In the genomic region with DNA sequence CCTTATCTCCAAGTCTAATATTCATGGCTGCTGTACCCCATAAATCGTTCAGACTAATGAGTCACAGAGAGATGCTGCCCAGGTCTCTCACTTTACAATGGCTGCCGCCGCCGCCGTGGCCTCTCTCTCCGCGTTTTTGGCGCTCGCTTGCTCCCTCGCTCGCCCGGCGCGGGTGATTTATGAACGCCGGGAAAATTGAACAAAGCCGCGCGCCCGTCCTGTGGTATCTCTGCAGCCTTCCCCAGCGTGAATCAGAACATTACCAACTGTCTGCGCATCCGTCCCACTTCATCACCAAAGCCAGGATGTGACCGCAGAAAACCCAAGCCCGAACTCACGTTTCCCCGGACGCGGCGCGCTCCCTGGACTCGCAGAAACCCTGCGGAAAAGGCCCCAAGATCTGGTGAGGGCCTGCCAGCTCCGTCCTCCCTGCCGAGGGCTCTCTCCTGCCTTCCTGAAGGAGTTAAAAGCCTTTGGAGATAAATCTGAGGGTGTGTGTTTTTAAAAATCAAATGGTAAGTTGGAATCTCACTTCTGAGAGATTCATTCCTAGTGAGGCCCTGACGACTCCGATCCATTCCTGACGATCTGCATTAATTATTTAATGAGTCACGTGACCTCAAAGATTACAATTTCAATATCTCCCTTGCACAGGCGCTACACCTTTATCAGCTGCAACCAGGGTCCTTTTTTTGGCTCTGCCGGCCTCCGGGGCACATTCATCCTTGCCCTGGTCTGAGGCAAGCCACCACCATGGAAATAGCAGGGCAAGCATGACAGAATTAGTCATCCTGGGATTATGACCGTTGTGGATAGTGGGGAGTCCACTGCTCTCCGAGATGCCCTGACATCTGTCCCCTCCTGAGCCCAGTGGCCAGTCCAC, we compare ENCODE assay signal across 3 cellular contexts.
TF ChIP-seq lines count a peak whose summit lies in the region.

No MANE protein-coding gene starts in this region.

TF ChIP-seq in SK-N-SH, 30 proteins besides CTCF, POLR2A, EP300 and RAD21:
- no peak for TF ChIP-seq NRF1 (IDR thresholded peaks at IDR 0.05; ENCODE audit: low read depth, low read length)
- TF ChIP-seq, protein P1, sequence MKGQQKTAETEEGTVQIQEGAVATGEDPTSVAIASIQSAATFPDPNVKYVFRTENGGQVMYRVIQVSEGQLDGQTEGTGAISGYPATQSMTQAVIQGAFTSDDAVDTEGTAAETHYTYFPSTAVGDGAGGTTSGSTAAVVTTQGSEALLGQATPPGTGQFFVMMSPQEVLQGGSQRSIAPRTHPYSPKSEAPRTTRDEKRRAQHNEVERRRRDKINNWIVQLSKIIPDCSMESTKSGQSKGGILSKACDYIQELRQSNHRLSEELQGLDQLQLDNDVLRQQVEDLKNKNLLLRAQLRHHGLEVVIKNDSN (IDR thresholded peaks at IDR 0.05; ENCODE audit: borderline replicate concordance, low read depth), result 0 out of 2 replicates have a peak, but pooled peaks have one; percentile 11

TF ChIP-seq in SK-N-SH treated with all-trans-retinoic acid at 6 μM for 48 hours, 23 proteins besides CTCF, POLR2A, EP300 and RAD21:
- TF ChIP-seq, protein P2, sequence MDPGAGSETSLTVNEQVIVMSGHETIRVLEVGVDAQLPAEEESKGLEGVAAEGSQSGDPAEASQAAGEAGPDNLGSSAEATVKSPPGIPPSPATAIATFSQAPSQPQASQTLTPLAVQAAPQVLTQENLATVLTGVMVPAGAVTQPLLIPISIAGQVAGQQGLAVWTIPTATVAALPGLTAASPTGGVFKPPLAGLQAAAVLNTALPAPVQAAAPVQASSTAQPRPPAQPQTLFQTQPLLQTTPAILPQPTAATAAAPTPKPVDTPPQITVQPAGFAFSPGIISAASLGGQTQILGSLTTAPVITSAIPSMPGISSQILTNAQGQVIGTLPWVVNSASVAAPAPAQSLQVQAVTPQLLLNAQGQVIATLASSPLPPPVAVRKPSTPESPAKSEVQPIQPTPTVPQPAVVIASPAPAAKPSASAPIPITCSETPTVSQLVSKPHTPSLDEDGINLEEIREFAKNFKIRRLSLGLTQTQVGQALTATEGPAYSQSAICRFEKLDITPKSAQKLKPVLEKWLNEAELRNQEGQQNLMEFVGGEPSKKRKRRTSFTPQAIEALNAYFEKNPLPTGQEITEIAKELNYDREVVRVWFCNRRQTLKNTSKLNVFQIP (CRISPR knock-in tag; IDR thresholded peaks at IDR 0.05; ENCODE audit: borderline replicate concordance, low read depth), result no peak
- TF ChIP-seq ESRRG (CRISPR knock-in tag; IDR thresholded peaks at IDR 0.05), result no peak
- no peak for TF ChIP-seq RARB (CRISPR knock-in tag; IDR thresholded peaks at IDR 0.05)
- no peak for TF ChIP-seq ZNF8 (CRISPR knock-in tag; IDR thresholded peaks at IDR 0.05)
- TF ChIP-seq CSDC2 (CRISPR knock-in tag; IDR thresholded peaks at IDR 0.05), result no peak
- no peak for TF ChIP-seq PPARA (CRISPR knock-in tag; IDR thresholded peaks at IDR 0.05; ENCODE audit: borderline replicate concordance)
- no peak for TF ChIP-seq ARNTL (CRISPR knock-in tag; IDR thresholded peaks at IDR 0.05; ENCODE audit: borderline replicate concordance, low read depth)
- TF ChIP-seq, protein P3, sequence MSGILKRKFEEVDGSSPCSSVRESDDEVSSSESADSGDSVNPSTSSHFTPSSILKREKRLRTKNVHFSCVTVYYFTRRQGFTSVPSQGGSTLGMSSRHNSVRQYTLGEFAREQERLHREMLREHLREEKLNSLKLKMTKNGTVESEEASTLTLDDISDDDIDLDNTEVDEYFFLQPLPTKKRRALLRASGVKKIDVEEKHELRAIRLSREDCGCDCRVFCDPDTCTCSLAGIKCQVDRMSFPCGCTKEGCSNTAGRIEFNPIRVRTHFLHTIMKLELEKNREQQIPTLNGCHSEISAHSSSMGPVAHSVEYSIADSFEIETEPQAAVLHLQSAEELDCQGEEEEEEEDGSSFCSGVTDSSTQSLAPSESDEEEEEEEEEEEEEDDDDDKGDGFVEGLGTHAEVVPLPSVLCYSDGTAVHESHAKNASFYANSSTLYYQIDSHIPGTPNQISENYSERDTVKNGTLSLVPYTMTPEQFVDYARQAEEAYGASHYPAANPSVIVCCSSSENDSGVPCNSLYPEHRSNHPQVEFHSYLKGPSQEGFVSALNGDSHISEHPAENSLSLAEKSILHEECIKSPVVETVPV (CRISPR knock-in tag; IDR thresholded peaks at IDR 0.05), result no peak
- TF ChIP-seq ISL1 (CRISPR knock-in tag; IDR thresholded peaks at IDR 0.05), result no peak
- TF ChIP-seq, protein P4, sequence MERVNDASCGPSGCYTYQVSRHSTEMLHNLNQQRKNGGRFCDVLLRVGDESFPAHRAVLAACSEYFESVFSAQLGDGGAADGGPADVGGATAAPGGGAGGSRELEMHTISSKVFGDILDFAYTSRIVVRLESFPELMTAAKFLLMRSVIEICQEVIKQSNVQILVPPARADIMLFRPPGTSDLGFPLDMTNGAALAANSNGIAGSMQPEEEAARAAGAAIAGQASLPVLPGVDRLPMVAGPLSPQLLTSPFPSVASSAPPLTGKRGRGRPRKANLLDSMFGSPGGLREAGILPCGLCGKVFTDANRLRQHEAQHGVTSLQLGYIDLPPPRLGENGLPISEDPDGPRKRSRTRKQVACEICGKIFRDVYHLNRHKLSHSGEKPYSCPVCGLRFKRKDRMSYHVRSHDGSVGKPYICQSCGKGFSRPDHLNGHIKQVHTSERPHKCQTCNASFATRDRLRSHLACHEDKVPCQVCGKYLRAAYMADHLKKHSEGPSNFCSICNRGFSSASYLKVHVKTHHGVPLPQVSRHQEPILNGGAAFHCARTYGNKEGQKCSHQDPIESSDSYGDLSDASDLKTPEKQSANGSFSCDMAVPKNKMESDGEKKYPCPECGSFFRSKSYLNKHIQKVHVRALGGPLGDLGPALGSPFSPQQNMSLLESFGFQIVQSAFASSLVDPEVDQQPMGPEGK (CRISPR knock-in tag; IDR thresholded peaks at IDR 0.05; ENCODE audit: borderline replicate concordance), result no peak
- TF ChIP-seq ZNF565 (CRISPR knock-in tag; conservative IDR thresholded peaks at IDR 0.05; ENCODE audit: low read depth), result no peak
- TF ChIP-seq ZC3H10 (CRISPR knock-in tag; IDR thresholded peaks at IDR 0.05), result no peak
- no peak for TF ChIP-seq OSR1 (CRISPR knock-in tag; IDR thresholded peaks at IDR 0.05)

TF ChIP-seq in endothelial cell of umbilical vein, 7 proteins besides CTCF, POLR2A, EP300 and RAD21:
- TF ChIP-seq FOS (IDR thresholded peaks at IDR 0.05; ENCODE audit: borderline replicate concordance, insufficient read depth, low read length) (peak; percentile 66), GATA2 (IDR thresholded peaks at IDR 0.05; ENCODE audit: insufficient read depth, insufficient read length, low read depth, low read length) (peak; percentile 71), JUN (IDR thresholded peaks at IDR 0.05; ENCODE audit: borderline replicate concordance, insufficient read depth, insufficient read length, low read depth) (no peak), POLR2AphosphoS5 (IDR thresholded peaks at IDR 0.05; ENCODE audit: insufficient read depth, low read depth, low read length) (no peak)
